In the genomic region with DNA sequence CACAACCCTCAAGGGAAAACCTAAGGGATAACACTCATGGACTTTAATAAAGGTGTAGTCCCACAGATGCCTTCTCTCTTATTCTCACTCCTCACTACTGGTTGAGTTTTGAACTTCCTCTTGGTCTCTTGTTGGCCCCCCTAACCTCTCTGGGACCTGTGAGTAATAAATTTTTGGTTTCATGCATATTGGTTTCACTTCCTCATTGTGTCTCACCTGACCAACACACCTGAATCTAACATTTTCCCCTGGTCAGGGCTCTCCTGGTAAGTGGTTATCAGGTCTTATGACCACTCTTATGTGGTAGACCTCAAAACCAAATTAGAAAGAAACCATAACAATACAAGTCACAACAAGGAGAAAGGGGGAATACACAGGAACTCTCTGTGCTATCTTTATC, we compare ENCODE assay signal across 11 cellular contexts.
DNase-seq lines count a peak whose midpoint lies in the region; ATAC-seq, FAIRE-seq and TF ChIP-seq lines count a peak whose summit lies in the region.
"Had no signal": no experiment of that assay in that cellular context is flagged by ENCODE, and none has a peak within 500 bp of the region (broad histone marks: within the 10 kb centered on the region; RNA-seq: fewer than 3 reads in every experiment).

No MANE protein-coding gene starts in this region.

- no peak for TF ChIP-seq POLR2A in GM12891 (IDR thresholded peaks at IDR 0.05; ENCODE audit: low read depth, low read length)

- no peaks in the 10 kb centered on the region for H3K27me3 ChIP-seq in foreskin keratinocyte

- H3K27ac ChIP-seq in foreskin keratinocyte = no peak overlapping the region
- H3K27ac ChIP-seq: epithelial cell of prostate had no signal

- peak; percentile 89 for FAIRE-seq in GM12891 (lab: Jason Lieb, UNC)

- DNase-seq in GM12891 (ENCODE audit: insufficient read length, low spot score) = peak; percentile 21
- no peak for DNase-seq in cerebellar cortex (ENCODE audit: low spot score)
- no peak for DNase-seq in NCI-H2107 (lab: John Stamatoyannopoulos, UW)
- DNase-seq in DMS79 treated with DMSO at 0.1 percent for 48 hours (lab: John Stamatoyannopoulos, UW) = no peak
- DNase-seq in foreskin keratinocyte = no peak
- DNase-seq: natural killer cell, NCI-H1092 had no signal

- H3K4me1 ChIP-seq in foreskin keratinocyte = peaks cover 12% of the 10 kb centered on the region

- ATAC-seq in GM19372 (IDR thresholded peaks at IDR 0.05; ENCODE audit: low read depth, unreplicated experiment) (peak; percentile 95), HG02763 (IDR thresholded peaks at IDR 0.05; ENCODE audit: unreplicated experiment) (peak; percentile 94), HG03457 (IDR thresholded peaks at IDR 0.05; ENCODE audit: unreplicated experiment) (peak; percentile 92), foreskin keratinocyte (no peak)
- ATAC-seq: natural killer cell had no signal

- TF ChIP-seq CTCF in foreskin keratinocyte (conservative IDR thresholded peaks at IDR 0.05) = no peak

TF ChIP-seq in GM12891, 5 proteins besides CTCF, POLR2A, EP300 and RAD21:
- TF ChIP-seq POU2F2 (IDR thresholded peaks at IDR 0.05; ENCODE audit: low read depth, low read length) (peak; percentile 98), TAF1 (IDR thresholded peaks at IDR 0.05; ENCODE audit: low read depth, low read length) (no peak), PAX5 (IDR thresholded peaks at IDR 0.05; ENCODE audit: insufficient read depth, low read length, severe bottlenecking) (no peak), SPI1 (IDR thresholded peaks at IDR 0.05; ENCODE audit: low read depth, low read length) (peak; percentile 100)
